ENCODE assay signal across 28 cellular contexts in the genomic region with DNA sequence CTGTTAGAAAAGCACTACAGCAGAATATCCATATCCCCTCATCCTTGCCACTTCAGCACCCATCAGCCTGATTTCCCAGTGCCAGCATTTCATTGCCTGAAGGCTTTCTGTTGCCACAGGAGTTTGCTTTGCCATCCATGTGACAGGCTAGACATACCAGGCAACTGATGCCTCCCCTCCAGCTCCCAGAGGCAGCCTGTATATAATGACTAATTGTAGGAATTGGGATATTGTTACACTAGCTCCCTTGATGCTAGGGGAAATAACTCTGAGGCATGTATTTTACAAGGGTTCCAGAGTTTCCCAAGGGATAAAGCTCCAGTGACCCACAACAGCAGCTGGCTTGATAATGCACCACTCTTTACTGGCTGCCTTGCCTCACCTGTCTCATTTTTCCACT.
"Had no signal": no experiment of that assay in that cellular context is flagged by ENCODE, and none has a peak within 500 bp of the region (broad histone marks: within the 10 kb centered on the region; RNA-seq: fewer than 3 reads in every experiment).

No MANE protein-coding gene starts in this region.

- ATAC-seq: activated CD4-positive, CD25-positive, alpha-beta regulatory T cell treated with anti-CD3 and anti-CD28 coated beads, Interleukin-2, amount 50 U/mL, for 24 hours; heart left ventricle; left lung; lower lobe of right lung; right lobe of liver; stimulated activated effector memory CD8-positive, alpha-beta T cell treated with anti-CD3 and anti-CD28 coated beads, Interleukin-12 subunit alpha, Interleukin-12 subunit beta, amount 100 ng/mL, for 72 hours; stimulated activated naive CD8-positive, alpha-beta T cell treated with anti-CD3 and anti-CD28 coated beads, Interleukin-15, amount 100 ng/mL, for 72 hours had no signal

- H3K36me3 ChIP-seq: colonic mucosa, heart left ventricle, left lung, lower lobe of right lung, right lobe of liver, uterus, WERI-Rb-1 had no signal

- H3K27me3 ChIP-seq: colonic mucosa, heart left ventricle, left lung, uterus had no signal

- H3K4me3 ChIP-seq: colonic mucosa, dorsolateral prefrontal cortex, heart left ventricle, left lung, lower lobe of right lung, right lobe of liver, skin epidermis, uterus had no signal

- DNase-seq: activated CD4-positive, alpha-beta memory T cell treated with anti-CD3 and anti-CD28 coated beads, Interleukin-2, amount 10 ng/mL, durations not matched to agents 7 days and 5 days; activated CD4-positive, alpha-beta T cell treated with anti-CD3 and anti-CD28 coated beads for 48 hours; activated naive CD4-positive, alpha-beta T cell; activated T-cell treated with anti-CD3 and anti-CD28 coated beads, Interleukin-2, amount 50 U/mL, for 48 hours; anterior cingulate cortex; colonic mucosa; dorsolateral prefrontal cortex; effector memory CD4-positive, alpha-beta T cell; erythroblast; heart left ventricle; hypothalamus; immature natural killer cell; kidney; left lung; lower lobe of right lung; mesendoderm; posterior cingulate gyrus; right lobe of liver; stimulated activated CD4-positive, alpha-beta T cell treated with anti-CD3 and anti-CD28 coated beads, Interleukin-12 subunit alpha, Interleukin-12 subunit beta, amount 100 ng/mL, for 4 hours; stimulated activated CD4-positive, alpha-beta T cell treated with anti-CD3 and anti-CD28 coated beads, Interleukin-4, amount 100 ng/mL, for 24 hours; stimulated activated naive CD8-positive, alpha-beta T cell treated with anti-CD3 and anti-CD28 coated beads, Interleukin-15, amount 100 ng/mL, for 72 hours; substantia nigra; T-helper 9 cell; uterus; WERI-Rb-1 had no signal
